ENCODE assay signal across 8 cellular contexts in genomic region chr13:114234266-114234644, GRCh38. TPM values are rescaled to one million over a fixed set of nuclear protein-coding genes. Genes with fewer than 3 reads are reported as not detected.
DNase-seq lines count a peak whose midpoint lies in the region; ATAC-seq, FAIRE-seq and TF ChIP-seq lines count a peak whose summit lies in the region.

No MANE protein-coding gene starts in this region.

- FAIRE-seq in pancreas (lab: Jason Lieb, UNC), result no peak
- FAIRE-seq in RCC 7860 (lab: Jason Lieb, UNC), result no peak

- peak overlapping the region; percentile 92 for H3K4me3 Mint-ChIP-seq in CD4-positive, alpha-beta T cell
- peak overlapping the region; percentile 92 for H3K4me3 Mint-ChIP-seq in endothelial cell (ENCODE audit: unreplicated experiment)

- peaks cover 33% of the 10 kb centered on the region for H3K36me3 Mint-ChIP-seq in CD4-positive, alpha-beta T cell (ENCODE audit: low read depth)
- H3K36me3 Mint-ChIP-seq in endothelial cell (ENCODE audit: low read depth, unreplicated experiment), result peaks cover 7% of the 10 kb centered on the region

- BruUV-seq in OCI-LY7 (replicated peaks; lab: Mats Ljungman, UMichigan), result no TSS peak

- POLR2A ChIA-PET in CD4-positive, alpha-beta T cell (lab: Charles Lee), result no interaction called here
- POLR2A ChIA-PET in OCI-LY7 (lab: Charles Lee), result no interaction called here

- no peaks in the 10 kb centered on the region for H3K27me3 Mint-ChIP-seq in CD4-positive, alpha-beta T cell
- H3K27me3 Mint-ChIP-seq in endothelial cell (ENCODE audit: unreplicated experiment), result no peaks in the 10 kb centered on the region

- DNase-seq in CD4-positive, alpha-beta T cell, result no peak
- no peak for DNase-seq in OCI-LY7 (ENCODE audit: low spot score)
- no peak for DNase-seq in endothelial cell (ENCODE audit: low spot score)
- no peak for DNase-seq in pancreas
- no peak for DNase-seq in activated CD4-positive, CD25-positive, alpha-beta regulatory T cell treated with anti-CD3 and anti-CD28 coated beads, Interleukin-2, amount 50 U/mL, for 72 hours
- DNase-seq in RCC 7860 (ENCODE audit: low spot score), result no peak
- DNase-seq in DMS79 (lab: John Stamatoyannopoulos, UW), result no peak

- no peak overlapping the region for H3K27ac ChIP-seq in CD4-positive, alpha-beta T cell (ENCODE audit: low read depth, low read length)
- H3K27ac ChIP-seq in OCI-LY7 (ENCODE audit: low read depth, low read length, poor library complexity, severe bottlenecking) (peak overlapping the region; percentile 64), pancreas (peak overlapping the region; percentile 76 to 83 (median 80))

- intact Hi-C loops in CD4-positive, alpha-beta T cell (cut with DNase I, micrococcal nuclease), result loop anchor here in 1 of 2 experiments (2.0 kb wide), 1 partner anchor 47 kb away; the partner anchor contains the start of gene UPF3A
- intact Hi-C loops in OCI-LY7 (cut with micrococcal nuclease; ENCODE audit: unreplicated experiment), result loop anchor here (2.0 kb wide), 1 partner anchor 47 kb away; the partner anchor contains the start of gene UPF3A
- intact Hi-C loops in pancreas (cut with DNase I), result no loop called here

- no peak for TF ChIP-seq CTCF in CD4-positive, alpha-beta T cell (IDR thresholded peaks at IDR 0.05)
- no peak for TF ChIP-seq CTCF in OCI-LY7 (conservative IDR thresholded peaks at IDR 0.05; ENCODE audit: low read length)
- no peak for TF ChIP-seq CTCF in endothelial cell (IDR thresholded peaks at IDR 0.05; ENCODE audit: unreplicated experiment)
- no peak for TF ChIP-seq CTCF in pancreas (IDR thresholded peaks at IDR 0.05)

- no peaks in the 10 kb centered on the region for H3K9me2 ChIP-seq in OCI-LY7 (ENCODE audit: insufficient read depth, low read length)

- peak overlapping the region; percentile 99 for H2AFZ ChIP-seq in OCI-LY7 (ENCODE audit: low read length)

- H4K20me1 ChIP-seq in OCI-LY7 (ENCODE audit: insufficient read depth, low read length), result 0 out of 2 replicates have a peak, but pooled peaks cover 4% of the 10 kb centered on the region

- no peak for ATAC-seq in CD4-positive, alpha-beta T cell (ENCODE audit: poor library complexity)
- ATAC-seq in pancreas, result no peak
- ATAC-seq in GM19452 (IDR thresholded peaks at IDR 0.05; ENCODE audit: unreplicated experiment), result no peak

- H3K4me1 ChIP-seq in OCI-LY7 (ENCODE audit: insufficient read depth, low read length, poor library complexity, severe bottlenecking) (peaks cover 16% of the 10 kb centered on the region), pancreas (peaks cover 5 to 10% (median 8%) of the 10 kb centered on the region in 3 donors)

- 52 to 56% methylated on average over 4 of the region's 4 CpGs for whole genome bisulfite sequencing in pancreas, 2 donors

- H3K79me2 ChIP-seq in OCI-LY7 (ENCODE audit: insufficient read depth, low read depth, low read length), result peaks cover 22% of the 10 kb centered on the region

- H3K27ac Mint-ChIP-seq in CD4-positive, alpha-beta T cell, result peak overlapping the region; percentile 85
- H3K27ac Mint-ChIP-seq in endothelial cell (ENCODE audit: unreplicated experiment), result peak overlapping the region; percentile 21

- H3K9me3 ChIP-seq in CD4-positive, alpha-beta T cell (ENCODE audit: control insufficient read depth, low read length), result no peaks in the 10 kb centered on the region
- H3K9me3 ChIP-seq in OCI-LY7 (ENCODE audit: low read length), result no peaks in the 10 kb centered on the region
- no peaks in the 10 kb centered on the region for H3K9me3 ChIP-seq in pancreas

- no peaks in the 10 kb centered on the region for H3K27me3 ChIP-seq in CD4-positive, alpha-beta T cell (ENCODE audit: control insufficient read depth, insufficient read depth, low read length)
- no peaks in the 10 kb centered on the region for H3K27me3 ChIP-seq in pancreas

- H3K4me2 ChIP-seq in OCI-LY7 (ENCODE audit: low read length), result peak overlapping the region; percentile 98

- H3K4me3 ChIP-seq in OCI-LY7 (ENCODE audit: low read depth, low read length, poor library complexity, severe bottlenecking), result peak overlapping the region; percentile 80
- H3K4me3 ChIP-seq in pancreas, result peak overlapping the region in 3 of 4 donors; percentile 85 to 95 (median 94)

- H3K9me3 Mint-ChIP-seq in CD4-positive, alpha-beta T cell, result no peaks in the 10 kb centered on the region
- H3K9me3 Mint-ChIP-seq in endothelial cell (ENCODE audit: unreplicated experiment), result no peaks in the 10 kb centered on the region

- CTCF ChIA-PET in CD4-positive, alpha-beta T cell (lab: Charles Lee), result no interaction called here
- CTCF ChIA-PET in OCI-LY7 (lab: Charles Lee; ENCODE audit: unreplicated experiment), result no interaction called here

- peaks cover 26% of the 10 kb centered on the region for H3K36me3 ChIP-seq in OCI-LY7 (ENCODE audit: insufficient read depth, low read length)
- peaks cover 0 to 26% (median 1%) of the 10 kb centered on the region in 3 donors for H3K36me3 ChIP-seq in pancreas

- peaks cover 33% of the 10 kb centered on the region for H3K4me1 Mint-ChIP-seq in CD4-positive, alpha-beta T cell (ENCODE audit: low read depth)
- peaks cover 18% of the 10 kb centered on the region for H3K4me1 Mint-ChIP-seq in endothelial cell (ENCODE audit: unreplicated experiment)

RNA-seq across cellular contexts. Expression of gene CDC16, which starts 0.4 kb away (rescaled TPM):
- 10 to 100 TPM; 68.4 to 69.4 TPM for total RNA-seq in CD4-positive, alpha-beta T cell
- 21.7 and 23.1 TPM in 2 replicates for total RNA-seq in OCI-LY7 (2014; rRNA removed; shearing (Covaris generic))
- total RNA-seq in OCI-LY7 (2022) (48.7 and 54.8 TPM in 2 replicates), endothelial cell (ENCODE audit: unreplicated experiment) (65.4 TPM), pancreas (10 to 100 TPM; 28.7 to 39.1 (median 30.2) TPM)
- 10 to 100 TPM; 45.2 to 71.1 TPM for polyA plus RNA-seq in pancreas

RNA-seq across cellular contexts. Expression of gene UPF3A, which starts 47.1 kb away (rescaled TPM):
- 10 to 100 TPM; 31.8 TPM for total RNA-seq in CD4-positive, alpha-beta T cell
- 26.2 and 27.8 TPM in 2 replicates for total RNA-seq in OCI-LY7 (2014; rRNA removed; shearing (Covaris generic))
- total RNA-seq in OCI-LY7 (2022), result 55.4 and 62.8 TPM in 2 replicates
- total RNA-seq in endothelial cell (ENCODE audit: unreplicated experiment), result 61.6 TPM
- 10 to 100 TPM; 17.1 to 32.5 (median 24.0) TPM for total RNA-seq in pancreas
- 10 to 100 TPM; 64.6 to 73.8 TPM for polyA plus RNA-seq in pancreas

RNA-seq across cellular contexts. Expression of gene CFAP97D2, which starts 55.2 kb away (rescaled TPM):
- total RNA-seq in CD4-positive, alpha-beta T cell, result under 1 TPM; 0.47 to 0.52 TPM
- not detected in 2 replicates for total RNA-seq in OCI-LY7 (2014; rRNA removed; shearing (Covaris generic))
- total RNA-seq in OCI-LY7 (2022), result not detected in 2 replicates
- total RNA-seq in endothelial cell (ENCODE audit: unreplicated experiment), result not detected
- total RNA-seq in pancreas, result 1 to 10 TPM in 5 of 6 donors, under 1 TPM in 1; 0.75 to 5.8 (median 3.3) TPM
- polyA plus RNA-seq in pancreas, result 1 to 10 TPM; 1.2 to 3.0 TPM
